Comparison of ENCODE assay signal across 8 cellular contexts in the genomic region with DNA sequence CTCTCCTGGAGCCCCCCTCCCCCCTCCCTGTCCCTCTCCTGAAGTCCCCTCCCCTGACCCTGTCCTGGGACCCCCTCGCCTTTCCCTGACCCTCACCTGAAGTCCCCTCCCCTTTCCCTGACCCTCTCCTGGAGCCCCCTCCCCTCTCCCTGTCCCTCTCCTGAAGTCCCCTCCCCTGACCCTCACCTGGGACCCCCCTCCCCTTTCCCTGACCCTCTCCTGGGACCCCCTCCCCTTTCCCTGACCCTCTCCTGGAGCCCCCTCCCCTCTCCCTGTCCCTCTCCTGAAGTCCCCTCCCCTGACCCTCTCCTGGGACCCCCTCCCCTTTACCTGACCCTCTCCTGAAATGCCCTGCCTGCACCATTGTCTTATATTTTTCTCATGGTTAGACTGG. TPM values are rescaled to one million over a fixed set of nuclear protein-coding genes. Genes with fewer than 3 reads are reported as not detected.
DNase-seq lines count a peak whose midpoint lies in the region; ATAC-seq, FAIRE-seq and TF ChIP-seq lines count a peak whose summit lies in the region.
"Not testable (repeated sequence)": the region's sequence is repeated elsewhere in the genome, so short reads cannot be mapped to it uniquely, and the experiment has no call there.

No MANE protein-coding gene starts in this region.

- H3K79me1 ChIP-seq in IMR-90 (ENCODE audit: low read depth in 1 of 2, low read length in 2 of 2) = peaks cover 0 to 28% of the 10 kb centered on the region in 2 experiments; a peak in 3 of 4 replicates

- FAIRE-seq in keratinocyte (lab: Jason Lieb, UNC) = not testable (repeated sequence)

- peak overlapping the region; percentile 95 for H3K18ac ChIP-seq in IMR-90 (ENCODE audit: low read depth, low read length)

- H3K14ac ChIP-seq in IMR-90 (replicated peaks; ENCODE audit: low read depth, low read length) = peak overlapping the region; percentile 98

- POLR2A ChIA-PET in IMR-90 (lab: Charles Lee; ENCODE audit: unreplicated experiment); WTC11 (lab: Charles Lee): not testable (repeated sequence)

- not testable (repeated sequence) for H4K20me1 ChIP-seq in IMR-90 (ENCODE audit: insufficient read depth, low read length); keratinocyte (ENCODE audit: control insufficient read depth, extremely low read depth, insufficient read depth, low read length); neural progenitor cell (ENCODE audit: low read depth)

- BruUV-seq in IMR-90 (replicated peaks; lab: Mats Ljungman, UMichigan) = not testable (repeated sequence)

- H3K9ac ChIP-seq in IMR-90 (ENCODE audit: low read depth, low read length) (peak overlapping the region; percentile 87), endodermal cell (ENCODE audit: extremely low read depth, low read length, poor library complexity, severe bottlenecking) (peak overlapping the region; percentile 29), keratinocyte (ENCODE audit: control insufficient read depth, extremely low read depth, insufficient read depth, low read length) (peak overlapping the region; percentile 55)
- H3K9ac ChIP-seq in neural progenitor cell = not testable (repeated sequence)

- peak overlapping the region; percentile 97; the same call in 1 of the 2 replicates for H3K56ac ChIP-seq in IMR-90 (ENCODE audit: extremely low read depth, insufficient read depth, low read length)

- H4K5ac ChIP-seq in IMR-90 (ENCODE audit: low read depth, low read length) = peak overlapping the region; percentile 97

- not testable (repeated sequence) for ATAC-seq in IMR-90 (ENCODE audit: low read depth); WTC11; stimulated activated naive B cell treated with anti-CD40 and anti-IgM and Interleukin-4, amounts not matched to agents 10 μg/mL and 1 μg/mL and 100 μg/mL, for 72 hours (replicated peaks)

- intact Hi-C loops in IMR-90 (cut with micrococcal nuclease) = not testable (repeated sequence)
- intact Hi-C loops in adrenal gland (cut with DNase I) = loop anchor here in 1 of 2 donors (5.0 kb wide), 1 partner anchor 49 kb away; the partner anchor contains the start of gene SERPINB9

- DNase-seq in AG10803 (ENCODE audit: low read depth); IMR-90; WTC11 (ENCODE audit: low spot score); adrenal gland; keratinocyte (ENCODE audit: low read depth, low spot score); neural progenitor cell (ENCODE audit: low spot score); stimulated activated naive B cell treated with anti-CD40 and anti-IgM and Interleukin-4, amounts not matched to agents 10 μg/mL and 1 μg/mL and 100 μg/mL, for 72 hours: not testable (repeated sequence)
- peak; percentile 80 for DNase-seq in endodermal cell

- peak overlapping the region; percentile 91 for H2BK20ac ChIP-seq in IMR-90 (ENCODE audit: low read depth, low read length)

- H2AFZ ChIP-seq in IMR-90 (replicated peaks; ENCODE audit: low read length, poor library complexity) (peak overlapping the region; percentile 91), keratinocyte (ENCODE audit: control insufficient read depth, low read length) (peak overlapping the region; percentile 62), neural progenitor cell (replicated peaks) (peak overlapping the region; percentile 84)

- TF ChIP-seq CTCF in AG10803 (conservative IDR thresholded peaks at IDR 0.05; ENCODE audit: low read length); IMR-90 (conservative IDR thresholded peaks at IDR 0.05; ENCODE audit: low read depth, low read length); WTC11 (IDR thresholded peaks at IDR 0.05); adrenal gland (IDR thresholded peaks at IDR 0.05); endodermal cell (conservative IDR thresholded peaks at IDR 0.05); keratinocyte (optimal IDR thresholded peaks at IDR 0.05 in 1 of 3, IDR thresholded peaks at IDR 0.05 in 1 of 3, conservative IDR thresholded peaks at IDR 0.05 in 1 of 3; ENCODE audit: extremely low read depth in 1 of 3, insufficient read depth in 2 of 3, low read length in 3 of 3); neural progenitor cell (IDR thresholded peaks at IDR 0.05): not testable (repeated sequence)

- H3K4me3 Mint-ChIP-seq in WTC11 = peak overlapping the region; percentile 44; the same call in 1 of the 2 replicates
- peak overlapping the region; percentile 33 for H3K4me3 Mint-ChIP-seq in endodermal cell
- not testable (repeated sequence) for H3K4me3 Mint-ChIP-seq in neural progenitor cell
- H3K4me3 Mint-ChIP-seq in stimulated activated naive B cell treated with anti-CD40 and anti-IgM and Interleukin-4, amounts not matched to agents 10 μg/mL and 1 μg/mL and 100 μg/mL, for 72 hours = peak overlapping the region; percentile 70 to 74

- H3K79me2 ChIP-seq in keratinocyte (ENCODE audit: control insufficient read depth, insufficient read depth, low read length); neural progenitor cell (ENCODE audit: low read depth): not testable (repeated sequence)

- TF ChIP-seq POLR2A in IMR-90 (IDR thresholded peaks at IDR 0.05; ENCODE audit: low read depth, low read length); adrenal gland (IDR thresholded peaks at IDR 0.05): not testable (repeated sequence)

- peaks cover 40% of the 10 kb centered on the region for H3K9me1 ChIP-seq in IMR-90 (ENCODE audit: insufficient read depth, low read length)
- not testable (repeated sequence) for H3K9me1 ChIP-seq in keratinocyte (ENCODE audit: control insufficient read depth, extremely low read depth, insufficient read depth, low read length)

- in situ Hi-C loops in IMR-90 (cut with MboI; ENCODE audit: low sequenced_read_pairs) = not testable (repeated sequence)

- H4K91ac ChIP-seq in IMR-90 (ENCODE audit: insufficient read depth, low read depth, low read length) = peak overlapping the region; percentile 94

- no CpG with 5 or more reads among the region's 1 CpG for WGBS in IMR-90 (ENCODE audit: extremely low coverage in 2 of 2, insufficient read length in 1 of 2), 2 experiments
- 82 to 90% methylated on average over 1 of the region's 1 CpG; no CpG with 5 or more reads in 2 of the 4 donors for WGBS in adrenal gland, 4 donors
- 92% methylated on average over 1 of the region's 1 CpG; no CpG with 5 or more reads in 1 of the 2 experiments for WGBS in endodermal cell (ENCODE audit: insufficient coverage in 1 of 2, insufficient read length in 1 of 2), 2 experiments

- TF ChIP-seq RAD21 in IMR-90 (IDR thresholded peaks at IDR 0.05; ENCODE audit: low read length) = not testable (repeated sequence)

- dilution Hi-C loops in IMR-90 (cut with HindIII; ENCODE audit: low sequenced_read_pairs, unreplicated experiment); keratinocyte (cut with MboI; ENCODE audit: extremely low pct_ligation_motif_present, low sequenced_read_pairs): not testable (repeated sequence)

- peak overlapping the region; percentile 94 for H2AK5ac ChIP-seq in IMR-90 (ENCODE audit: low read depth, low read length)

- peak overlapping the region; percentile 71 for H2AK9ac ChIP-seq in IMR-90 (replicated peaks; ENCODE audit: low read depth, low read length, poor library complexity)

- H3K4me2 ChIP-seq in IMR-90 (ENCODE audit: low read depth, low read length) = peak overlapping the region; percentile 89
- peak overlapping the region; percentile 80 for H3K4me2 ChIP-seq in keratinocyte (ENCODE audit: control insufficient read depth, extremely low read depth, insufficient read depth, low read depth, low read length)
- H3K4me2 ChIP-seq in neural progenitor cell = peak overlapping the region; percentile 61

- H3K27me3 ChIP-seq in IMR-90 (ENCODE audit: control insufficient read depth, insufficient read depth, low read length); adrenal gland; endodermal cell (ENCODE audit: control insufficient read depth, insufficient read depth, low read length, poor library complexity, severe bottlenecking); keratinocyte (ENCODE audit: control insufficient read depth, extremely low read depth, insufficient read depth, low read length); neural progenitor cell: not testable (repeated sequence)

- H3K23ac ChIP-seq in IMR-90 (ENCODE audit: low read depth, low read length) = peak overlapping the region; percentile 98

- H3K27me3 Mint-ChIP-seq in WTC11 (ENCODE audit: low read depth); endodermal cell (ENCODE audit: insufficient read depth); neural progenitor cell (ENCODE audit: insufficient read depth, low read depth); stimulated activated naive B cell treated with anti-CD40 and anti-IgM and Interleukin-4, amounts not matched to agents 10 μg/mL and 1 μg/mL and 100 μg/mL, for 72 hours: not testable (repeated sequence)

- H3K4me1 ChIP-seq in IMR-90 (ENCODE audit: control insufficient read depth, insufficient read depth, low read length) = peaks cover 30% of the 10 kb centered on the region
- H3K4me1 ChIP-seq in adrenal gland (replicated peaks in 1 of 2) = peaks cover 19 to 58% of the 10 kb centered on the region in 2 donors
- H3K4me1 ChIP-seq in endodermal cell (ENCODE audit: control insufficient read depth, insufficient read depth, low read length) = not testable (repeated sequence)
- H3K4me1 ChIP-seq in keratinocyte (ENCODE audit: control insufficient read depth, extremely low read depth, insufficient read depth, low read length) = peaks cover 11% of the 10 kb centered on the region
- peaks cover 23% of the 10 kb centered on the region for H3K4me1 ChIP-seq in neural progenitor cell

- peak overlapping the region; percentile 64 for H3K4me3 ChIP-seq in AG10803 (ENCODE audit: low read length)
- H3K4me3 ChIP-seq in IMR-90 (ENCODE audit: insufficient read depth, low read depth, low read length) = peak overlapping the region; percentile 58; the same call in 1 of the 2 replicates
- peak overlapping the region in 2 of 4 donors; percentile 37 to 45 for H3K4me3 ChIP-seq in adrenal gland
- H3K4me3 ChIP-seq in endodermal cell (ENCODE audit: low read length); neural progenitor cell: not testable (repeated sequence)
- peak overlapping the region in 1 of 3 experiments; percentile 41 for H3K4me3 ChIP-seq in keratinocyte (ENCODE audit: control insufficient read depth in 2 of 3, extremely low read depth in 1 of 3, insufficient read depth in 2 of 3, low read depth in 1 of 3, low read length in 3 of 3)

- H2BK15ac ChIP-seq in IMR-90 (ENCODE audit: low read depth, low read length) = peak overlapping the region; percentile 97; the same call in 2 of the 3 replicates

- H3K27ac ChIP-seq in IMR-90 (ENCODE audit: insufficient read depth, low read length) (peak overlapping the region; percentile 97), adrenal gland (peak overlapping the region; percentile 60 to 94 (median 90)), keratinocyte (ENCODE audit: control insufficient read depth, insufficient read depth, low read length) (peak overlapping the region; percentile 73)
- H3K27ac ChIP-seq in endodermal cell (ENCODE audit: low read depth, low read length); neural progenitor cell: not testable (repeated sequence)

- H4K8ac ChIP-seq in IMR-90 (ENCODE audit: low read depth in 2 of 2, low read length in 2 of 2) = peak overlapping the region; percentile 89 to 97; a peak in 3 of 4 replicates

- peak overlapping the region; percentile 98 for H2BK120ac ChIP-seq in IMR-90 (ENCODE audit: low read depth, low read length)

- not testable (repeated sequence) for H3K9me3 Mint-ChIP-seq in WTC11; endodermal cell; neural progenitor cell; stimulated activated naive B cell treated with anti-CD40 and anti-IgM and Interleukin-4, amounts not matched to agents 10 μg/mL and 1 μg/mL and 100 μg/mL, for 72 hours

- CTCF ChIA-PET in IMR-90 (lab: Yijun Ruan, JAX) = interaction anchor here (0.5 to 1.5 kb wide), 2 partner anchors 74 to 99 kb away, joined by 3 read pairs; no protein-coding TSS in a partner anchor
- CTCF ChIA-PET in WTC11 (lab: Charles Lee) = not testable (repeated sequence)

- peak overlapping the region; percentile 98 for H2BK5ac ChIP-seq in IMR-90 (ENCODE audit: low read depth, low read length, poor library complexity, severe bottlenecking)

- peak overlapping the region; percentile 96 for H3K4ac ChIP-seq in IMR-90 (ENCODE audit: low read depth, low read length)

- H3K36me3 Mint-ChIP-seq in WTC11; endodermal cell (ENCODE audit: low read depth); neural progenitor cell; stimulated activated naive B cell treated with anti-CD40 and anti-IgM and Interleukin-4, amounts not matched to agents 10 μg/mL and 1 μg/mL and 100 μg/mL, for 72 hours: not testable (repeated sequence)

- H3K36me3 ChIP-seq in IMR-90 (ENCODE audit: control insufficient read depth, insufficient read depth, low read length); adrenal gland (replicated peaks in 1 of 2); endodermal cell (ENCODE audit: control insufficient read depth, insufficient read depth, low read length); keratinocyte (ENCODE audit: control insufficient read depth in 2 of 2, extremely low read depth in 1 of 2, insufficient read depth in 2 of 2, low read length in 2 of 2); neural progenitor cell: not testable (repeated sequence)

- not testable (repeated sequence) for H3F3A ChIP-seq in neural progenitor cell (ENCODE audit: low read depth)

- H3K9me3 ChIP-seq in IMR-90 (ENCODE audit: control insufficient read depth, insufficient read depth, low read length); adrenal gland (replicated peaks in 1 of 3); endodermal cell (ENCODE audit: control insufficient read depth, low read length); keratinocyte (ENCODE audit: control insufficient read depth, low read depth, low read length); neural progenitor cell (ENCODE audit: low read depth): not testable (repeated sequence)

- H3K27ac Mint-ChIP-seq in WTC11 = peak overlapping the region; percentile 85
- peak overlapping the region; percentile 90 for H3K27ac Mint-ChIP-seq in endodermal cell
- H3K27ac Mint-ChIP-seq in neural progenitor cell = peak overlapping the region; percentile 72
- peak overlapping the region; percentile 93 for H3K27ac Mint-ChIP-seq in stimulated activated naive B cell treated with anti-CD40 and anti-IgM and Interleukin-4, amounts not matched to agents 10 μg/mL and 1 μg/mL and 100 μg/mL, for 72 hours

- H3K4me1 Mint-ChIP-seq in WTC11 = peaks cover 54% of the 10 kb centered on the region
- peaks cover 42% of the 10 kb centered on the region for H3K4me1 Mint-ChIP-seq in endodermal cell
- H3K4me1 Mint-ChIP-seq in neural progenitor cell = peaks cover 50% of the 10 kb centered on the region
- H3K4me1 Mint-ChIP-seq in stimulated activated naive B cell treated with anti-CD40 and anti-IgM and Interleukin-4, amounts not matched to agents 10 μg/mL and 1 μg/mL and 100 μg/mL, for 72 hours = peaks cover 53 to 77% of the 10 kb centered on the region in 2 donors

RNA-seq across cellular contexts. Expression of gene SERPINB1, which starts 11.7 kb away (rescaled TPM):
- 6.1 TPM in 2 replicates for total RNA-seq in IMR-90 (2012; rRNA removed)
- polyA plus RNA-seq in IMR-90 (2012; rRNA removed) = 7.0 and 9.1 TPM in 2 replicates
- 2.8 and 2.9 TPM in 2 replicates for polyA plus RNA-seq in IMR-90 (2012; cell fraction: cytosol; rRNA removed)
- 1.4 and 6.8 TPM in 2 replicates for polyA plus RNA-seq in IMR-90 (2012; cell fraction: nucleus; rRNA removed; ENCODE audit: low replicate concordance)
- total RNA-seq in WTC11 (2021) = 14.8 to 21.1 TPM (median 16.9 TPM) in 3 replicates
- total RNA-seq in adrenal gland = 100 to 1,000 TPM in 2 of 8 donors, 10 to 100 TPM in 6; 55.9 to 159 (median 66.8) TPM
- polyA plus RNA-seq in adrenal gland = 100 to 1,000 TPM in 1 of 3 donors, 10 to 100 TPM in 2; 33.4 to 128 (median 56.2) TPM
- total RNA-seq in endodermal cell = 10 to 100 TPM; 30.6 to 38.5 TPM
- 14.1 TPM for polyA plus RNA-seq in endodermal cell (2013, experiment 1 of 2)
- 18.4 TPM for polyA plus RNA-seq in endodermal cell (2013, experiment 2 of 2)
- 38.4 to 76.0 TPM (median 71.9 TPM) in 3 replicates for polyA plus RNA-seq in keratinocyte
- 13.5 TPM for polyA plus RNA-seq in keratinocyte (2011; ENCODE audit: low read depth)
- polyA plus RNA-seq in keratinocyte (2011; cell fraction: cytosol; rRNA removed) = 46.9 and 80.2 TPM in 2 replicates
- polyA plus RNA-seq in keratinocyte (2011; cell fraction: nucleus; rRNA removed) = 31.5 and 46.9 TPM in 2 replicates
- polyA plus RNA-seq in keratinocyte (2012; ENCODE audit: low replicate concordance) = 8.0 and 64.9 TPM in 2 replicates
- 9.1 to 34.9 TPM (median 24.7 TPM) in 3 replicates for polyA minus RNA-seq in keratinocyte
- 33.0 TPM for polyA minus RNA-seq in keratinocyte (2011; cell fraction: cytosol; rRNA and poly(A)+ RNA removed)
- 11.6 and 16.4 TPM in 2 replicates for polyA minus RNA-seq in keratinocyte (2011; cell fraction: nucleus; rRNA and poly(A)+ RNA removed)
- 9.4 and 14.5 TPM in 2 replicates for total RNA-seq in neural progenitor cell (ENCODE audit: low replicate concordance)

RNA-seq across cellular contexts. Expression of gene SERPINB9, which starts 49.7 kb away (rescaled TPM):
- total RNA-seq in IMR-90 (2012; rRNA removed) (2.3 and 2.5 TPM in 2 replicates), WTC11 (2021) (39.5 to 43.7 TPM (median 41.6 TPM) in 3 replicates), adrenal gland (10 to 100 TPM in 6 of 8 donors, 1 to 10 TPM in 2; 7.1 to 26.9 (median 21.4) TPM), endodermal cell (100 to 1,000 TPM; 192 to 390 TPM), neural progenitor cell (ENCODE audit: low replicate concordance) (0.59 and 0.94 TPM in 2 replicates)
- polyA plus RNA-seq in IMR-90 (2012; rRNA removed) (2.2 and 2.3 TPM in 2 replicates), adrenal gland (10 to 100 TPM in 1 of 3 donors, 1 to 10 TPM in 2; 6.5 to 12.3 (median 7.4) TPM), keratinocyte (0.20 to 0.39 TPM (median 0.32 TPM) in 3 replicates)
- 1.1 and 1.5 TPM in 2 replicates for polyA plus RNA-seq in IMR-90 (2012; cell fraction: cytosol; rRNA removed)
- polyA plus RNA-seq in IMR-90 (2012; cell fraction: nucleus; rRNA removed; ENCODE audit: low replicate concordance) = 1.1 and 3.5 TPM in 2 replicates
- 39.8 TPM for polyA plus RNA-seq in endodermal cell (2013, experiment 1 of 2)
- 48.5 TPM for polyA plus RNA-seq in endodermal cell (2013, experiment 2 of 2)
- polyA plus RNA-seq in keratinocyte (2011; ENCODE audit: low read depth) = 0.12 TPM
- polyA plus RNA-seq in keratinocyte (2011; cell fraction: cytosol; rRNA removed) = 0.16 and 0.30 TPM in 2 replicates
- polyA plus RNA-seq in keratinocyte (2011; cell fraction: nucleus; rRNA removed) = 0.23 and 0.31 TPM in 2 replicates
- polyA plus RNA-seq in keratinocyte (2012; ENCODE audit: low replicate concordance) = 0.14 and 0.37 TPM in 2 replicates
- polyA minus RNA-seq in keratinocyte = 0.46 to 0.56 TPM (median 0.48 TPM) in 3 replicates
- polyA minus RNA-seq in keratinocyte (2011; cell fraction: cytosol; rRNA and poly(A)+ RNA removed) = not detected
- 0.39 TPM in 1 of 2 replicates, not detected in the other for polyA minus RNA-seq in keratinocyte (2011; cell fraction: nucleus; rRNA and poly(A)+ RNA removed)
